16 cellular contexts compared by ENCODE assay signal in genomic region chr4:1234296-1234695, GRCh38. TPM values are rescaled to one million over a fixed set of nuclear protein-coding genes. Genes with fewer than 3 reads are reported as not detected.
A peak's percentile ranks its signal among the peaks of the same experiment; 100 is the strongest.
DNase-seq lines count a peak whose midpoint lies in the region; ATAC-seq and TF ChIP-seq lines count a peak whose summit lies in the region.
"Had no signal": no experiment of that assay in that cellular context is flagged by ENCODE, and none has a peak within 500 bp of the region (broad histone marks: within the 10 kb centered on the region; RNA-seq: fewer than 3 reads in every experiment).

No MANE protein-coding gene starts in this region.

- H3K4me1 ChIP-seq in esophagus squamous epithelium = peaks cover 21 to 64% (median 30%) of the 10 kb centered on the region in 3 donors
- peaks cover 25% of the 10 kb centered on the region for H3K4me1 ChIP-seq in lower lobe of right lung
- H3K4me1 ChIP-seq in aorta (ENCODE audit: control insufficient read depth in 1 of 2, insufficient read depth in 2 of 2, low read length in 2 of 2) = no peaks in the 10 kb centered on the region

- TF ChIP-seq CTCF in natural killer cell (IDR thresholded peaks at IDR 0.05) (no peak), esophagus squamous epithelium (IDR thresholded peaks at IDR 0.05) (no peak), lower lobe of right lung (IDR thresholded peaks at IDR 0.05) (no peak)

- no peaks in the 10 kb centered on the region for H3K9me3 Mint-ChIP-seq in natural killer cell
- H3K9me3 Mint-ChIP-seq in natural killer cell treated with Interleukin-12 subunit alpha and Interleukin-12 subunit beta and Interleukin-15 and Interleukin-18, amount 100 ng/mL, for 72 hours = no peaks in the 10 kb centered on the region
- H3K9me3 Mint-ChIP-seq: activated CD4-positive, alpha-beta memory T cell treated with anti-CD3 and anti-CD28 coated beads, Interleukin-2, amount 10 ng/mL, durations not matched to agents 7 days and 5 days; activated naive CD4-positive, alpha-beta T cell treated with anti-CD3 and anti-CD28 coated beads for 36 hours had no signal

- H3K9me3 ChIP-seq in esophagus squamous epithelium = no peaks in the 10 kb centered on the region
- H3K9me3 ChIP-seq in lower lobe of right lung = no peaks in the 10 kb centered on the region
- no peaks in the 10 kb centered on the region for H3K9me3 ChIP-seq in aorta (ENCODE audit: control insufficient read depth, low read length)
- H3K9me3 ChIP-seq: ovary had no signal

- H3K27ac ChIP-seq in esophagus squamous epithelium = peak overlapping the region in 3 of 4 donors; percentile 34 to 63 (median 40)
- H3K27ac ChIP-seq in lower lobe of right lung = peak overlapping the region; percentile 74
- H3K27ac ChIP-seq in aorta (ENCODE audit: low read depth in 1 of 2, low read length in 2 of 2) = no peak overlapping the region
- H3K27ac ChIP-seq: ovary had no signal

- H3K4me3 Mint-ChIP-seq in natural killer cell = no peak overlapping the region
- H3K4me3 Mint-ChIP-seq in natural killer cell treated with Interleukin-12 subunit alpha and Interleukin-12 subunit beta and Interleukin-15 and Interleukin-18, amount 100 ng/mL, for 72 hours = no peak overlapping the region
- H3K4me3 Mint-ChIP-seq: activated CD4-positive, alpha-beta memory T cell treated with anti-CD3 and anti-CD28 coated beads, Interleukin-2, amount 10 ng/mL, durations not matched to agents 7 days and 5 days; activated naive CD4-positive, alpha-beta T cell treated with anti-CD3 and anti-CD28 coated beads for 36 hours had no signal

- DNase-seq in natural killer cell (no peak), esophagus squamous epithelium (lab: John Stamatoyannopoulos, UW) (no peak), lower lobe of right lung (peak; percentile 41), aorta (peak; percentile 34 to 57), amniotic stem cell (lab: John Stamatoyannopoulos, UW) (no peak)
- DNase-seq in natural killer cell treated with Interleukin-12 subunit alpha and Interleukin-12 subunit beta and Interleukin-15 and Interleukin-18, amount 100 ng/mL, for 72 hours (ENCODE audit: low spot score) = no peak
- no peak for DNase-seq in activated T-cell treated with anti-CD3 and anti-CD28 coated beads, Interleukin-2, amount 50 U/mL, for 1 hour
- DNase-seq: activated CD4-positive, alpha-beta memory T cell treated with anti-CD3 and anti-CD28 coated beads, Interleukin-2, amount 10 ng/mL, durations not matched to agents 7 days and 5 days; activated naive CD4-positive, alpha-beta T cell treated with anti-CD3 and anti-CD28 coated beads for 36 hours; cortex of kidney; NCI-H1092; stimulated activated CD8-positive, alpha-beta memory T cell treated with anti-CD3 and anti-CD28 coated beads, Interleukin-4, amount 100 ng/mL, for 48 hours had no signal

- H3K4me3 ChIP-seq in esophagus squamous epithelium (no peak overlapping the region), lower lobe of right lung (no peak overlapping the region), aorta (ENCODE audit: low read length in 2 of 2) (no peak overlapping the region)
- H3K4me3 ChIP-seq: lung, ovary had no signal

- ATAC-seq in natural killer cell (no peak), lower lobe of right lung (no peak), aorta (ENCODE audit: low FRiP score) (no peak), GM21381 (IDR thresholded peaks at IDR 0.05; ENCODE audit: unreplicated experiment) (no peak)
- ATAC-seq in natural killer cell treated with Interleukin-12 subunit alpha and Interleukin-12 subunit beta and Interleukin-15 and Interleukin-18, amount 100 ng/mL, for 72 hours = no peak
- ATAC-seq: HCT116 had no signal

- 48 to 61% methylated on average over 8 of the region's 8 CpGs for WGBS in esophagus squamous epithelium, 2 donors
- WGBS in aorta, 2 donors = 69 to 73% methylated on average over 8 of the region's 8 CpGs

- TF ChIP-seq POLR2A in esophagus squamous epithelium (IDR thresholded peaks at IDR 0.05) = no peak

- peaks cover 24 to 57% of the 10 kb centered on the region in 2 donors for H3K4me1 Mint-ChIP-seq in natural killer cell
- H3K4me1 Mint-ChIP-seq in natural killer cell treated with Interleukin-12 subunit alpha and Interleukin-12 subunit beta and Interleukin-15 and Interleukin-18, amount 100 ng/mL, for 72 hours (ENCODE audit: low read depth in 2 of 2) = peaks cover 0 to 30% of the 10 kb centered on the region in 2 donors

- no peaks in the 10 kb centered on the region for H3K27me3 Mint-ChIP-seq in natural killer cell (ENCODE audit: low read depth in 2 of 2)
- no peaks in the 10 kb centered on the region for H3K27me3 Mint-ChIP-seq in natural killer cell treated with Interleukin-12 subunit alpha and Interleukin-12 subunit beta and Interleukin-15 and Interleukin-18, amount 100 ng/mL, for 72 hours
- H3K27me3 Mint-ChIP-seq: activated CD4-positive, alpha-beta memory T cell treated with anti-CD3 and anti-CD28 coated beads, Interleukin-2, amount 10 ng/mL, durations not matched to agents 7 days and 5 days had no signal

- no peaks in the 10 kb centered on the region for H3K27me3 ChIP-seq in esophagus squamous epithelium
- no peaks in the 10 kb centered on the region for H3K27me3 ChIP-seq in lower lobe of right lung (ENCODE audit: low read depth)
- no peaks in the 10 kb centered on the region for H3K27me3 ChIP-seq in aorta (ENCODE audit: control insufficient read depth in 1 of 2, insufficient read depth in 2 of 2, low read length in 1 of 2)
- H3K27me3 ChIP-seq: ovary had no signal

- no peaks in the 10 kb centered on the region for H3K36me3 Mint-ChIP-seq in natural killer cell
- no peaks in the 10 kb centered on the region for H3K36me3 Mint-ChIP-seq in natural killer cell treated with Interleukin-12 subunit alpha and Interleukin-12 subunit beta and Interleukin-15 and Interleukin-18, amount 100 ng/mL, for 72 hours

- intact Hi-C loops in natural killer cell (cut with micrococcal nuclease) (no loop called here), esophagus squamous epithelium (cut with DNase I) (no loop called here), lower lobe of right lung (cut with DNase I) (no loop called here), aorta (cut with DNase I) (no loop called here)

- H3K27ac Mint-ChIP-seq in natural killer cell = peak overlapping the region; percentile 61 to 70
- peak overlapping the region in 1 of 2 donors; percentile 67 for H3K27ac Mint-ChIP-seq in natural killer cell treated with Interleukin-12 subunit alpha and Interleukin-12 subunit beta and Interleukin-15 and Interleukin-18, amount 100 ng/mL, for 72 hours
- H3K27ac Mint-ChIP-seq: activated CD4-positive, alpha-beta memory T cell treated with anti-CD3 and anti-CD28 coated beads, Interleukin-2, amount 10 ng/mL, durations not matched to agents 7 days and 5 days; activated naive CD4-positive, alpha-beta T cell treated with anti-CD3 and anti-CD28 coated beads for 36 hours had no signal

- H3K36me3 ChIP-seq in esophagus squamous epithelium (peaks cover 30 to 100% (median 38%) of the 10 kb centered on the region in 3 donors), lower lobe of right lung (peaks cover 87% of the 10 kb centered on the region), aorta (ENCODE audit: control insufficient read depth in 1 of 2, insufficient read depth in 2 of 2, low read length in 1 of 2) (peaks cover 0 to 2% of the 10 kb centered on the region in 2 donors)
- H3K36me3 ChIP-seq: ovary had no signal

RNA-seq across cellular contexts. Expression of gene CTBP1, which starts 14.6 kb away (rescaled TPM):
- total RNA-seq in natural killer cell (100 to 1,000 TPM; 384 to 388 (median 388) TPM), esophagus squamous epithelium (100 to 1,000 TPM in 3 of 4 donors, 10 to 100 TPM in 1; 72.2 to 121 (median 113) TPM), lower lobe of right lung (165 TPM), aorta (100 to 1,000 TPM; 111 to 145 TPM)
- total RNA-seq in natural killer cell treated with Interleukin-12 subunit alpha and Interleukin-12 subunit beta and Interleukin-15 and Interleukin-18, amount 100 ng/mL, for 72 hours = 100 to 1,000 TPM; 109 to 245 TPM
- polyA plus RNA-seq in aorta = 10 to 100 TPM; 66.4 to 96.5 TPM

RNA-seq across cellular contexts. Expression of gene MAEA, which starts 55.4 kb away (rescaled TPM):
- total RNA-seq in natural killer cell (10 to 100 TPM; 63.5 to 89.2 (median 64.0) TPM), esophagus squamous epithelium (10 to 100 TPM; 56.6 to 78.7 (median 67.5) TPM), lower lobe of right lung (65.8 TPM), aorta (10 to 100 TPM; 49.8 to 61.3 TPM)
- total RNA-seq in natural killer cell treated with Interleukin-12 subunit alpha and Interleukin-12 subunit beta and Interleukin-15 and Interleukin-18, amount 100 ng/mL, for 72 hours = 10 to 100 TPM; 60.1 to 93.7 TPM
- 10 to 100 TPM; 32.4 to 62.0 TPM for polyA plus RNA-seq in aorta

Comparison
In these comparisons a context has a peak if more than half of its experiments do, and no peak if none do; other contexts are left out.
1. DNase-seq: peak in lower lobe of right lung (single experiment) and aorta (2 of 2); none in natural killer cell (single experiment), natural killer cell treated with Interleukin-12 subunit alpha and Interleukin-12 subunit beta and Interleukin-15 and Interleukin-18, amount 100 ng/mL, for 72 hours (single experiment), esophagus squamous epithelium (single experiment), amniotic stem cell (single experiment) and activated T-cell treated with anti-CD3 and anti-CD28 coated beads, Interleukin-2, amount 50 U/mL, for 1 hour (single experiment).
2. H3K27ac ChIP-seq: peak in esophagus squamous epithelium (3 of 4) and lower lobe of right lung (single experiment); none in aorta (0 of 2).